33 cellular contexts compared by ENCODE assay signal in genomic region chr1:156866679-156867015, GRCh38. TPM values are rescaled to one million over a fixed set of nuclear protein-coding genes. Genes with fewer than 3 reads are reported as not detected.
DNase-seq lines count a peak whose midpoint lies in the region; ATAC-seq and TF ChIP-seq lines count a peak whose summit lies in the region.
"Had no signal": no experiment of that assay in that cellular context is flagged by ENCODE, and none has a peak within 500 bp of the region (broad histone marks: within the 10 kb centered on the region; RNA-seq: fewer than 3 reads in every experiment).

No MANE protein-coding gene starts in this region.

- no peak overlapping the region for H3K4me3 Mint-ChIP-seq in activated CD4-positive, alpha-beta T cell treated with anti-CD3 and anti-CD28 coated beads, Interleukin-2, amount 10 ng/mL, durations not matched to agents 7 days and 5 days
- H3K4me3 Mint-ChIP-seq in activated T-helper 17 cell treated with anti-CD3 and anti-CD28 coated beads, Interleukin-2, amount 50 U/mL, for 72 hours: peak overlapping the region; percentile 22
- H3K4me3 Mint-ChIP-seq: activated CD4-positive, alpha-beta T cell treated with anti-CD3 and anti-CD28 coated beads for 36 hours had no signal

- H4K8ac ChIP-seq in neuronal stem cell (ENCODE audit: low read depth, low read length): no peak overlapping the region

- no peak overlapping the region for H4K91ac ChIP-seq in neuronal stem cell (ENCODE audit: low read depth, low read length, poor library complexity)

- no peaks in the 10 kb centered on the region for H3K36me3 ChIP-seq in Loucy (ENCODE audit: insufficient read depth, low read length)
- H3K36me3 ChIP-seq in neuronal stem cell (replicated peaks in 1 of 2; ENCODE audit: control insufficient read depth in 2 of 2, insufficient read depth in 2 of 2, low read length in 2 of 2): no peaks in the 10 kb centered on the region
- H3K36me3 ChIP-seq: esophagus muscularis mucosa, heart left ventricle, SJSA1, transverse colon had no signal

- no peak overlapping the region for H3K14ac ChIP-seq in neuronal stem cell (ENCODE audit: low read length)

- CTCF ChIA-PET in activated CD4-positive, alpha-beta T cell treated with anti-CD3 and anti-CD28 coated beads, Interleukin-2, amount 10 ng/mL, durations not matched to agents 7 days and 5 days (lab: Charles Lee): interaction anchor here (1.0 to 1.2 kb wide), 2 partner anchors 84 to 141 kb away, joined by 3 read pairs; no protein-coding TSS in a partner anchor

- H3K27me3 ChIP-seq in Loucy (ENCODE audit: insufficient read depth, low read length, poor library complexity, severe bottlenecking) (no peaks in the 10 kb centered on the region), neuronal stem cell (ENCODE audit: control insufficient read depth in 3 of 3, insufficient read depth in 3 of 3, low read depth in 1 of 3, low read length in 3 of 3) (peaks cover 1 to 84% (median 28%) of the 10 kb centered on the region in 3 experiments)

- H3K36me3 Mint-ChIP-seq in activated CD4-positive, alpha-beta T cell treated with anti-CD3 and anti-CD28 coated beads, Interleukin-2, amount 10 ng/mL, durations not matched to agents 7 days and 5 days (ENCODE audit: low read depth): no peaks in the 10 kb centered on the region
- no peaks in the 10 kb centered on the region for H3K36me3 Mint-ChIP-seq in activated T-helper 17 cell treated with anti-CD3 and anti-CD28 coated beads, Interleukin-2, amount 50 U/mL, for 72 hours (ENCODE audit: low read depth)
- H3K36me3 Mint-ChIP-seq: brain; CD8-positive, alpha-beta memory T cell had no signal

- H3K4me2 ChIP-seq in Loucy (ENCODE audit: low read depth, low read length, poor library complexity, severe bottlenecking): peak overlapping the region; percentile 71
- no peak overlapping the region for H3K4me2 ChIP-seq in neuronal stem cell (ENCODE audit: insufficient read depth, low read length, poor library complexity, severe bottlenecking)
- H3K4me2 ChIP-seq: KMS-11 had no signal

- no peak for ATAC-seq in activated T-helper 17 cell treated with anti-CD3 and anti-CD28 coated beads, Interleukin-2, amount 50 U/mL, for 72 hours (replicated peaks)
- ATAC-seq in HG03439 (IDR thresholded peaks at IDR 0.05; ENCODE audit: unreplicated experiment): no peak
- no peak for ATAC-seq in GM21576 (IDR thresholded peaks at IDR 0.05; ENCODE audit: unreplicated experiment)
- ATAC-seq: foreskin keratinocyte, sciatic nerve had no signal

- H2BK15ac ChIP-seq in neuronal stem cell (ENCODE audit: low read length): peak overlapping the region; percentile 14

- peak overlapping the region; percentile 15 for H3K9ac ChIP-seq in Loucy (ENCODE audit: low read depth, low read length, poor library complexity, severe bottlenecking)
- H3K9ac ChIP-seq in neuronal stem cell (ENCODE audit: low read depth, low read length, poor library complexity): no peak overlapping the region
- H3K9ac ChIP-seq: KMS-11 had no signal

- no peaks in the 10 kb centered on the region for H4K20me1 ChIP-seq in Loucy (ENCODE audit: insufficient read depth, low read length, poor library complexity, severe bottlenecking)

- H3K9me2 ChIP-seq in Loucy (replicated peaks; ENCODE audit: low read depth, low read length): no peaks in the 10 kb centered on the region

- no peak overlapping the region for H3K27ac ChIP-seq in neuronal stem cell (replicated peaks; ENCODE audit: low read length)
- H3K27ac ChIP-seq: esophagus muscularis mucosa, foreskin keratinocyte, heart left ventricle, KMS-11, SJSA1, transverse colon had no signal

- no peaks in the 10 kb centered on the region for H3K79me2 ChIP-seq in Loucy (ENCODE audit: insufficient read depth, low read length)

- no peak overlapping the region for H3K4ac ChIP-seq in neuronal stem cell (ENCODE audit: low read length)

- H3K9me3 Mint-ChIP-seq in activated CD4-positive, alpha-beta T cell treated with anti-CD3 and anti-CD28 coated beads, Interleukin-2, amount 10 ng/mL, durations not matched to agents 7 days and 5 days: no peaks in the 10 kb centered on the region
- no peaks in the 10 kb centered on the region for H3K9me3 Mint-ChIP-seq in activated T-helper 17 cell treated with anti-CD3 and anti-CD28 coated beads, Interleukin-2, amount 50 U/mL, for 72 hours
- H3K9me3 Mint-ChIP-seq: CD8-positive, alpha-beta memory T cell had no signal

- H3K23ac ChIP-seq in neuronal stem cell (ENCODE audit: low read depth, low read length, poor library complexity): peak overlapping the region; percentile 46

- H2AFZ ChIP-seq in Loucy (ENCODE audit: low read length) (peak overlapping the region; percentile 13), neuronal stem cell (ENCODE audit: low read length) (peak overlapping the region; percentile 22)

- no peaks in the 10 kb centered on the region for H3K79me1 ChIP-seq in neuronal stem cell (ENCODE audit: low read depth, low read length)

- peaks cover 57% of the 10 kb centered on the region for H3K4me1 ChIP-seq in Loucy (ENCODE audit: insufficient read depth, low read length, poor library complexity, severe bottlenecking)
- peaks cover 13 to 18% of the 10 kb centered on the region in 2 donors for H3K4me1 ChIP-seq in neuronal stem cell (ENCODE audit: control insufficient read depth in 2 of 2, insufficient read depth in 1 of 2, low read depth in 1 of 2, low read length in 2 of 2)
- H3K4me1 ChIP-seq: esophagus muscularis mucosa, foreskin keratinocyte, heart left ventricle, transverse colon had no signal

- peak overlapping the region; percentile 44 for H3K18ac ChIP-seq in neuronal stem cell (ENCODE audit: low read length)

- POLR2A ChIA-PET in activated CD4-positive, alpha-beta T cell treated with anti-CD3 and anti-CD28 coated beads, Interleukin-2, amount 10 ng/mL, durations not matched to agents 7 days and 5 days (lab: Charles Lee): no interaction called here

- peak overlapping the region; percentile 25 for H2BK5ac ChIP-seq in neuronal stem cell (ENCODE audit: low read length)

- H3K4me1 Mint-ChIP-seq in activated CD4-positive, alpha-beta T cell treated with anti-CD3 and anti-CD28 coated beads, Interleukin-2, amount 10 ng/mL, durations not matched to agents 7 days and 5 days: peaks cover 60% of the 10 kb centered on the region
- H3K4me1 Mint-ChIP-seq in activated T-helper 17 cell treated with anti-CD3 and anti-CD28 coated beads, Interleukin-2, amount 50 U/mL, for 72 hours: peaks cover 33% of the 10 kb centered on the region

- WGBS in neuronal stem cell (ENCODE audit: extremely low coverage in 2 of 2, insufficient read length in 2 of 2, insufficient replicate concordance in 1 of 2), 2 donors: no CpG with 5 or more reads among the region's 7 CpGs

- no peaks in the 10 kb centered on the region for H3K9me3 ChIP-seq in Loucy (ENCODE audit: insufficient read depth, low read depth, low read length)
- H3K9me3 ChIP-seq in neuronal stem cell (replicated peaks in 1 of 2; ENCODE audit: control insufficient read depth in 2 of 2, insufficient read depth in 1 of 2, low read depth in 1 of 2, low read length in 2 of 2): no peaks in the 10 kb centered on the region
- H3K9me3 ChIP-seq: esophagus muscularis mucosa, heart left ventricle, SJSA1, transverse colon had no signal

- DNase-seq in activated CD4-positive, alpha-beta T cell treated with anti-CD3 and anti-CD28 coated beads, Interleukin-2, amount 10 ng/mL, durations not matched to agents 7 days and 5 days: no peak
- no peak for DNase-seq in activated CD4-positive, alpha-beta T cell treated with anti-CD3 and anti-CD28 coated beads for 48 hours
- DNase-seq in neuronal stem cell (ENCODE audit: low spot score): no peak
- no peak for DNase-seq in GM19240 (ENCODE audit: insufficient read length, low spot score)
- DNase-seq: activated naive CD4-positive, alpha-beta T cell treated with Interleukin-2 at 50 U/mL for 16 hours; AML-193; amniotic stem cell; CD8-positive, alpha-beta memory T cell; DMS 273 treated with DMSO at 0.1 percent for 48 hours; foreskin keratinocyte; heart left ventricle; islet precursor cell; NCI-H2029 treated with DMSO at 0.1 percent for 48 hours; NCI-H226; stimulated activated CD4-positive, alpha-beta T cell treated with anti-CD3 and anti-CD28 coated beads, Interleukin-12 subunit alpha, Interleukin-12 subunit beta, amount 100 ng/mL, for 4 hours; stimulated activated CD4-positive, alpha-beta T cell treated with anti-CD3 and anti-CD28 coated beads, Interleukin-2, amount 100 ng/mL, for 48 hours; transverse colon had no signal

- H3K27ac Mint-ChIP-seq in activated CD4-positive, alpha-beta T cell treated with anti-CD3 and anti-CD28 coated beads, Interleukin-2, amount 10 ng/mL, durations not matched to agents 7 days and 5 days: peak overlapping the region; percentile 81
- no peak overlapping the region for H3K27ac Mint-ChIP-seq in activated T-helper 17 cell treated with anti-CD3 and anti-CD28 coated beads, Interleukin-2, amount 50 U/mL, for 72 hours

- H2BK120ac ChIP-seq in neuronal stem cell (ENCODE audit: low read depth, low read length): no peak overlapping the region

- H3K27me3 Mint-ChIP-seq in activated CD4-positive, alpha-beta T cell treated with anti-CD3 and anti-CD28 coated beads, Interleukin-2, amount 10 ng/mL, durations not matched to agents 7 days and 5 days: peaks cover 8% of the 10 kb centered on the region
- peaks cover 20% of the 10 kb centered on the region for H3K27me3 Mint-ChIP-seq in activated T-helper 17 cell treated with anti-CD3 and anti-CD28 coated beads, Interleukin-2, amount 50 U/mL, for 72 hours

- no peak overlapping the region for H2BK12ac ChIP-seq in neuronal stem cell (ENCODE audit: low read length)

- H3K4me3 ChIP-seq in Loucy (ENCODE audit: low read length, poor library complexity, severe bottlenecking): peak overlapping the region; percentile 44
- no peak overlapping the region for H3K4me3 ChIP-seq in neuronal stem cell (ENCODE audit: low read length in 2 of 2)
- H3K4me3 ChIP-seq: esophagus muscularis mucosa, heart left ventricle, SJSA1, transverse colon had no signal

- H2AK5ac ChIP-seq in neuronal stem cell (ENCODE audit: low read depth, low read length): peak overlapping the region; percentile 79

- TF ChIP-seq CTCF in Loucy (conservative IDR thresholded peaks at IDR 0.05; ENCODE audit: low read length): no peak

- no peaks in the 10 kb centered on the region for H3F3A ChIP-seq in Loucy (ENCODE audit: low read depth)

RNA-seq across cellular contexts. Expression of gene NTRK1, which starts 6.0 kb away (rescaled TPM):
- 1 to 10 TPM; 1.9 to 2.0 TPM for total RNA-seq in activated CD4-positive, alpha-beta T cell treated with anti-CD3 and anti-CD28 coated beads, Interleukin-2, amount 10 ng/mL, durations not matched to agents 7 days and 5 days
- 10 to 100 TPM in 1 of 2 donors, 1 to 10 TPM in 1; 2.5 to 13.3 TPM for total RNA-seq in activated T-helper 17 cell treated with anti-CD3 and anti-CD28 coated beads, Interleukin-2, amount 50 U/mL, for 72 hours
- polyA plus RNA-seq in neuronal stem cell (2013, experiment 1 of 2): 0.07 TPM
- polyA plus RNA-seq in neuronal stem cell (2013, experiment 2 of 2): 0.11 TPM
- total RNA-seq: dermis microvascular lymphatic vessel endothelial cell, foreskin keratinocyte, SJSA1 had no signal
- polyA plus RNA-seq: CD8-positive, alpha-beta memory T cell had no signal

RNA-seq across cellular contexts. Expression of gene INSRR, which starts 7.7 kb away (rescaled TPM):
- total RNA-seq in activated CD4-positive, alpha-beta T cell treated with anti-CD3 and anti-CD28 coated beads, Interleukin-2, amount 10 ng/mL, durations not matched to agents 7 days and 5 days: under 1 TPM in 1 of 2 experiments, not detected in 1; 0.05 TPM
- under 1 TPM; 0.04 to 0.66 TPM for total RNA-seq in activated T-helper 17 cell treated with anti-CD3 and anti-CD28 coated beads, Interleukin-2, amount 50 U/mL, for 72 hours
- 0.01 TPM for polyA plus RNA-seq in neuronal stem cell (2013, experiment 1 of 2)
- 0.01 TPM for polyA plus RNA-seq in neuronal stem cell (2013, experiment 2 of 2)
- total RNA-seq: dermis microvascular lymphatic vessel endothelial cell, esophagus muscularis mucosa, foreskin keratinocyte, liver, SJSA1, subcutaneous adipose tissue, transverse colon had no signal
- polyA plus RNA-seq: CD8-positive, alpha-beta memory T cell; foreskin keratinocyte had no signal

RNA-seq across cellular contexts. Expression of gene PEAR1, which starts 26.9 kb away (rescaled TPM):
- under 1 TPM; 0.07 to 0.15 TPM for total RNA-seq in activated CD4-positive, alpha-beta T cell treated with anti-CD3 and anti-CD28 coated beads, Interleukin-2, amount 10 ng/mL, durations not matched to agents 7 days and 5 days
- total RNA-seq in activated T-helper 17 cell treated with anti-CD3 and anti-CD28 coated beads, Interleukin-2, amount 50 U/mL, for 72 hours: not detected
- 0.78 TPM for polyA plus RNA-seq in neuronal stem cell (2013, experiment 1 of 2)
- 0.62 TPM for polyA plus RNA-seq in neuronal stem cell (2013, experiment 2 of 2)
- total RNA-seq: activated CD4-positive, alpha-beta T cell treated with anti-CD3 and anti-CD28 coated beads for 36 hours; CD8-positive, alpha-beta memory T cell had no signal
- polyA plus RNA-seq: CD8-positive, alpha-beta memory T cell had no signal

RNA-seq across cellular contexts. Expression of gene SH2D2A, which starts 50.0 kb away (rescaled TPM):
- 10 to 100 TPM; 56.3 to 63.5 TPM for total RNA-seq in activated CD4-positive, alpha-beta T cell treated with anti-CD3 and anti-CD28 coated beads, Interleukin-2, amount 10 ng/mL, durations not matched to agents 7 days and 5 days
- 100 to 1,000 TPM; 173 to 257 TPM for total RNA-seq in activated T-helper 17 cell treated with anti-CD3 and anti-CD28 coated beads, Interleukin-2, amount 50 U/mL, for 72 hours
- 4.3 TPM for polyA plus RNA-seq in neuronal stem cell (2013, experiment 1 of 2)
- polyA plus RNA-seq in neuronal stem cell (2013, experiment 2 of 2): 3.5 TPM
- total RNA-seq: myocyte, SJSA1 had no signal

RNA-seq across cellular contexts. Expression of gene LRRC71, which starts 53.8 kb away (rescaled TPM):
- not detected for total RNA-seq in activated CD4-positive, alpha-beta T cell treated with anti-CD3 and anti-CD28 coated beads, Interleukin-2, amount 10 ng/mL, durations not matched to agents 7 days and 5 days
- not detected for total RNA-seq in activated T-helper 17 cell treated with anti-CD3 and anti-CD28 coated beads, Interleukin-2, amount 50 U/mL, for 72 hours
- 0.03 TPM for polyA plus RNA-seq in neuronal stem cell (2013, experiment 1 of 2)
- polyA plus RNA-seq in neuronal stem cell (2013, experiment 2 of 2): 0.01 TPM
- total RNA-seq: A673; activated CD4-positive, alpha-beta T cell treated with anti-CD3 and anti-CD28 coated beads for 36 hours; CD8-positive, alpha-beta memory T cell; esophagus muscularis mucosa; foreskin keratinocyte; liver; myocyte; posterior vena cava; SJSA1 had no signal
- polyA plus RNA-seq: CD8-positive, alpha-beta memory T cell; foreskin keratinocyte had no signal
